Comparison of ENCODE assay signal across 8 cellular contexts in the genomic region with DNA sequence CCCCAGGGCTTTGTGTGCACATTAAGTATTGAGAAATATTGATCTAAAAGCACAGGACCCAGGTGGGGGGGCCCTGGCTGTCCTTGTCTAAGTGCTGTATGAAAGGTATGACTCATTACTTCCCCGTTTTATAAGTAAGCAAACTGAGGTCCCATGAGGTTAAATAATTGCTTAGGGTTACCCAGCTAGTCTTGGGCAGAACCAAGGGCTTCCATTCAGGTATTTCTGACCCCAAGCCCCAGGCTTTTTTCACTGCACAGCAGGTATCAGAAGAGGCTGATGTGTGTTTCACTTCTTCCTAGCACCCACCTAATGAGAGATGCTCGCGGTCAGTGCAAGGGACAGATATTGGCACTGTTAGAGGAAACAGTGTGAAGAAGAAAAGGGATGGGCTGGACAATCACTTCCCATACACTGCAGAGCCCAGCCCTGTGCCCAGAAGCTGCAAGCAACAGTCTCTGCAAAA. TPM values are rescaled to one million over a fixed set of nuclear protein-coding genes. Genes with fewer than 3 reads are reported as not detected.
DNase-seq lines count a peak whose midpoint lies in the region; ATAC-seq and TF ChIP-seq lines count a peak whose summit lies in the region.

No MANE protein-coding gene starts in this region.

- H3K9ac ChIP-seq in Karpas-422 (ENCODE audit: low read length) = no peak overlapping the region

- H3K4me2 ChIP-seq in Karpas-422 (ENCODE audit: low read depth, low read length, poor library complexity, severe bottlenecking) = no peak overlapping the region

- peaks cover 0 to 4% of the 10 kb centered on the region in 2 donors for H3K9me3 ChIP-seq in lung (ENCODE audit: control insufficient read depth in 2 of 2, insufficient read depth in 1 of 2, low read length in 1 of 2)
- H3K9me3 ChIP-seq in Karpas-422 (ENCODE audit: low read length) = no peaks in the 10 kb centered on the region

- DNase-seq in activated CD8-positive, alpha-beta memory T cell treated with anti-CD3 and anti-CD28 coated beads, Interleukin-2, amount 10 ng/mL, durations not matched to agents 7 days and 5 days = peak; percentile 73
- DNase-seq in activated CD8-positive, alpha-beta memory T cell treated with anti-CD3 and anti-CD28 coated beads, Interleukin-2, amount 50 U/mL, for 48 hours = no peak
- DNase-seq in activated T-helper 2 cell treated with anti-CD3 and anti-CD28 coated beads, Interferon-gamma antibody, Interleukin-2, Interleukin-4, amounts not matched to agents 10 μg/mL and 5 μg/mL and 100 μg/mL, durations not matched to agents 14 hours and 24 hours and 36 hours (ENCODE audit: low spot score) = no peak
- DNase-seq in lung (ENCODE audit: low spot score) (no peak), NCI-H1048 (lab: John Stamatoyannopoulos, UW) (no peak), foreskin fibroblast (no peak), Karpas-422 (no peak)

- H3K36me3 ChIP-seq in lung (ENCODE audit: control insufficient read depth in 2 of 2, insufficient read depth in 2 of 2, low read length in 2 of 2) (no peaks in the 10 kb centered on the region), Karpas-422 (ENCODE audit: insufficient read depth, low read length) (no peaks in the 10 kb centered on the region)

- no peaks in the 10 kb centered on the region for H3K27me3 ChIP-seq in lung (ENCODE audit: control insufficient read depth, insufficient read depth)
- H3K27me3 ChIP-seq in Karpas-422 (ENCODE audit: low read length) = no peaks in the 10 kb centered on the region

- no peaks in the 10 kb centered on the region for H4K20me1 ChIP-seq in Karpas-422 (ENCODE audit: insufficient read depth, low read depth, low read length)

- ATAC-seq in activated CD8-positive, alpha-beta memory T cell treated with anti-CD3 and anti-CD28 coated beads, Interleukin-2, amount 10 ng/mL, durations not matched to agents 7 days and 5 days = peak; percentile 22
- ATAC-seq in HG03469 (IDR thresholded peaks at IDR 0.05; ENCODE audit: unreplicated experiment) (peak; percentile 36), lung (ENCODE audit: insufficient read depth, low FRiP score) (peak; percentile 9)

- no peaks in the 10 kb centered on the region for H3K79me2 ChIP-seq in Karpas-422 (ENCODE audit: low read length)

- H3K9me2 ChIP-seq in Karpas-422 (replicated peaks; ENCODE audit: insufficient read depth, low read length) = no peaks in the 10 kb centered on the region

- intact Hi-C loops in activated T-helper 2 cell treated with anti-CD3 and anti-CD28 coated beads, Interferon-gamma antibody, Interleukin-2, Interleukin-4, amounts not matched to agents 10 μg/mL and 5 μg/mL and 100 μg/mL, durations not matched to agents 14 hours and 24 hours and 36 hours (cut with micrococcal nuclease) = loop anchor here (2.0 to 5.0 kb wide), 6 partner anchors 19 to 550 kb away; partner anchors contain the start of gene PPP4R3A

- peaks cover 87% of the 10 kb centered on the region for H3K4me1 Mint-ChIP-seq in activated CD8-positive, alpha-beta memory T cell treated with anti-CD3 and anti-CD28 coated beads, Interleukin-2, amount 10 ng/mL, durations not matched to agents 7 days and 5 days
- peaks cover 93% of the 10 kb centered on the region for H3K4me1 Mint-ChIP-seq in activated T-helper 2 cell treated with anti-CD3 and anti-CD28 coated beads, Interferon-gamma antibody, Interleukin-2, Interleukin-4, amounts not matched to agents 10 μg/mL and 5 μg/mL and 100 μg/mL, durations not matched to agents 14 hours and 24 hours and 36 hours (ENCODE audit: low read depth)

- peaks cover 5% of the 10 kb centered on the region for H3K36me3 Mint-ChIP-seq in activated CD8-positive, alpha-beta memory T cell treated with anti-CD3 and anti-CD28 coated beads, Interleukin-2, amount 10 ng/mL, durations not matched to agents 7 days and 5 days
- H3K36me3 Mint-ChIP-seq in activated T-helper 2 cell treated with anti-CD3 and anti-CD28 coated beads, Interferon-gamma antibody, Interleukin-2, Interleukin-4, amounts not matched to agents 10 μg/mL and 5 μg/mL and 100 μg/mL, durations not matched to agents 14 hours and 24 hours and 36 hours (ENCODE audit: low read depth) = peaks cover 3% of the 10 kb centered on the region

- H3K27ac Mint-ChIP-seq in activated CD8-positive, alpha-beta memory T cell treated with anti-CD3 and anti-CD28 coated beads, Interleukin-2, amount 10 ng/mL, durations not matched to agents 7 days and 5 days = peak overlapping the region; percentile 87
- H3K27ac Mint-ChIP-seq in activated T-helper 2 cell treated with anti-CD3 and anti-CD28 coated beads, Interferon-gamma antibody, Interleukin-2, Interleukin-4, amounts not matched to agents 10 μg/mL and 5 μg/mL and 100 μg/mL, durations not matched to agents 14 hours and 24 hours and 36 hours = peak overlapping the region; percentile 90

- no peaks in the 10 kb centered on the region for H3K9me3 Mint-ChIP-seq in activated CD8-positive, alpha-beta memory T cell treated with anti-CD3 and anti-CD28 coated beads, Interleukin-2, amount 10 ng/mL, durations not matched to agents 7 days and 5 days (ENCODE audit: low read depth)
- H3K9me3 Mint-ChIP-seq in activated T-helper 2 cell treated with anti-CD3 and anti-CD28 coated beads, Interferon-gamma antibody, Interleukin-2, Interleukin-4, amounts not matched to agents 10 μg/mL and 5 μg/mL and 100 μg/mL, durations not matched to agents 14 hours and 24 hours and 36 hours = no peaks in the 10 kb centered on the region

- H3K4me3 ChIP-seq in lung (no peak overlapping the region), foreskin fibroblast (ENCODE audit: low read depth in 1 of 2, low read length in 2 of 2) (no peak overlapping the region), Karpas-422 (ENCODE audit: low read length) (no peak overlapping the region)

- H2AFZ ChIP-seq in Karpas-422 (ENCODE audit: low read length) = no peak overlapping the region

- H3K27me3 Mint-ChIP-seq in activated CD8-positive, alpha-beta memory T cell treated with anti-CD3 and anti-CD28 coated beads, Interleukin-2, amount 10 ng/mL, durations not matched to agents 7 days and 5 days = no peaks in the 10 kb centered on the region
- no peaks in the 10 kb centered on the region for H3K27me3 Mint-ChIP-seq in activated T-helper 2 cell treated with anti-CD3 and anti-CD28 coated beads, Interferon-gamma antibody, Interleukin-2, Interleukin-4, amounts not matched to agents 10 μg/mL and 5 μg/mL and 100 μg/mL, durations not matched to agents 14 hours and 24 hours and 36 hours (ENCODE audit: low read depth)

- 11 to 23% methylated on average over 3 of the region's 3 CpGs for WGBS in lung, 2 donors

- H3K4me1 ChIP-seq in lung (ENCODE audit: control insufficient read depth in 2 of 2, insufficient read depth in 2 of 2, low read length in 2 of 2) (peaks cover 2 to 20% of the 10 kb centered on the region in 2 donors), Karpas-422 (ENCODE audit: low read length) (peaks cover 11% of the 10 kb centered on the region)

- peak overlapping the region in 1 of 2 donors; percentile 88 for H3K27ac ChIP-seq in lung (ENCODE audit: low read depth in 1 of 2, low read length in 1 of 2)
- no peak overlapping the region for H3K27ac ChIP-seq in Karpas-422 (ENCODE audit: low read length)

- no peak for TF ChIP-seq CTCF in lung (IDR thresholded peaks at IDR 0.05; ENCODE audit: control extremely low read depth, extremely low read depth)
- no peak for TF ChIP-seq CTCF in foreskin fibroblast (IDR thresholded peaks at IDR 0.05; ENCODE audit: low read depth, low read length)

- CTCF ChIA-PET in activated CD8-positive, alpha-beta memory T cell treated with anti-CD3 and anti-CD28 coated beads, Interleukin-2, amount 10 ng/mL, durations not matched to agents 7 days and 5 days (lab: Charles Lee) = interaction anchor here (1.0 to 2.2 kb wide), 3 partner anchors 8 to 40 kb away, joined by 3 to 12 read pairs (median 6); no protein-coding TSS in a partner anchor

- peak overlapping the region; percentile 67 for H3K4me3 Mint-ChIP-seq in activated CD8-positive, alpha-beta memory T cell treated with anti-CD3 and anti-CD28 coated beads, Interleukin-2, amount 10 ng/mL, durations not matched to agents 7 days and 5 days
- H3K4me3 Mint-ChIP-seq in activated T-helper 2 cell treated with anti-CD3 and anti-CD28 coated beads, Interferon-gamma antibody, Interleukin-2, Interleukin-4, amounts not matched to agents 10 μg/mL and 5 μg/mL and 100 μg/mL, durations not matched to agents 14 hours and 24 hours and 36 hours (ENCODE audit: low read depth) = peak overlapping the region; percentile 71

RNA-seq across cellular contexts. Expression of gene TC2N, which starts 4.7 kb away (rescaled TPM):
- 10 to 100 TPM; 46.3 to 86.0 TPM for total RNA-seq in activated CD8-positive, alpha-beta memory T cell treated with anti-CD3 and anti-CD28 coated beads, Interleukin-2, amount 10 ng/mL, durations not matched to agents 7 days and 5 days
- 16.1 and 19.9 TPM in 2 replicates for total RNA-seq in activated T-helper 2 cell treated with anti-CD3 and anti-CD28 coated beads, Interferon-gamma antibody, Interleukin-2, Interleukin-4, amounts not matched to agents 10 μg/mL and 5 μg/mL and 100 μg/mL, durations not matched to agents 14 hours and 24 hours and 36 hours
- total RNA-seq in lung = 100 to 1,000 TPM in 1 of 2 donors, 10 to 100 TPM in 1; 64.5 to 128 TPM
- 10 to 100 TPM; 20.4 to 23.4 TPM for polyA plus RNA-seq in lung
- not detected in 2 replicates for total RNA-seq in Karpas-422 (2014; rRNA removed; shearing (Covaris generic); ENCODE audit: low replicate concordance)

Comparison
In these comparisons a context has a peak if more than half of its experiments do, and no peak if none do; other contexts are left out.
1. RNA of gene TC2N, which starts 4.7 kb away (total RNA-seq): 64.5 to 128 TPM in lung, 46.3 to 86.0 TPM in activated CD8-positive, alpha-beta memory T cell treated with anti-CD3 and anti-CD28 coated beads, Interleukin-2, amount 10 ng/mL, durations not matched to agents 7 days and 5 days and 16.1 to 19.9 TPM in activated T-helper 2 cell treated with anti-CD3 and anti-CD28 coated beads, Interferon-gamma antibody, Interleukin-2, Interleukin-4, amounts not matched to agents 10 μg/mL and 5 μg/mL and 100 μg/mL, durations not matched to agents 14 hours and 24 hours and 36 hours; not detected in Karpas-422; every median in the first group is over 10 times any median in the second.
2. Peak in every context shown above with its lines, with median percentiles within 50 percentile points of each other: ATAC-seq.